8 cellular contexts compared by ENCODE assay signal in the genomic region with DNA sequence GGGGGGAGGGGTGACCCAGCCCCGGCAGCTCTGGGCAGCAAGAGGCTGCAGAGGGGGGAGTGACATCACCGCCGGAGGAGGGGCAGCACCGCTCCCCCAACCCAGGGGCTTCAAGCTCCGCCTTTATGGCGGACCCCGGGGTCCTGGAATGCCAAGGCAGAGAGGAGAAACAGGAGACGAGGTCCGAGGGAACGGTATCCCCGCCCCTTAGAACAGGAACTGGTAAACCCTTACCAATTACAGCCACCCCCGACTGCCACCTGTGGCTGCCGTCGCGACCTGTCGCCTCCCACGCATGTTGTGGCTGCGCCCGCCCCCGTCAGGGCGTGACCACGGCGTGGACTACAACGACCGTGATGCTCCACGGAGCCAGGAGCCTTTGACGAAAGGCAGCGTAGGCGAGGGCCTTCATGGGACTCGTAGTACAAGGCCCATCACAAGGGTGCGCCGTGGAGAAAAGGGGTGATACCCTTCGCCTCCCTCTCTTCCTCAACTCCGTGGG. TPM values are rescaled to one million over a fixed set of nuclear protein-coding genes. Genes with fewer than 3 reads are reported as not detected.
DNase-seq lines count a peak whose midpoint lies in the region; ATAC-seq, FAIRE-seq and TF ChIP-seq lines count a peak whose summit lies in the region.

No MANE protein-coding gene starts in this region.

- 66% methylated on average over 13 of the region's 34 CpGs for WGBS in HepG2 (ENCODE audit: low lambda C conversion rate)

- CTCF ChIA-PET in HepG2 (lab: Yijun Ruan, JAX; ENCODE audit: low intra/inter-chr PET ratio, low total read pairs) = no interaction called here

- no peaks in the 10 kb centered on the region for H4K20me1 ChIP-seq in HepG2 (ENCODE audit: insufficient read depth, low read length)

- H3K27me3 Mint-ChIP-seq in activated CD4-positive, alpha-beta T cell treated with anti-CD3 and anti-CD28 coated beads, Interleukin-2, amount 10 ng/mL, durations not matched to agents 24 days and 14 days = no peaks in the 10 kb centered on the region

- H3K4me3 Mint-ChIP-seq in activated CD4-positive, alpha-beta T cell treated with anti-CD3 and anti-CD28 coated beads, Interleukin-2, amount 10 ng/mL, durations not matched to agents 24 days and 14 days = peak overlapping the region; percentile 83

- peak overlapping the region; percentile 97 for H3K27ac Mint-ChIP-seq in activated CD4-positive, alpha-beta T cell treated with anti-CD3 and anti-CD28 coated beads, Interleukin-2, amount 10 ng/mL, durations not matched to agents 24 days and 14 days

- H3K36me3 Mint-ChIP-seq in activated CD4-positive, alpha-beta T cell treated with anti-CD3 and anti-CD28 coated beads, Interleukin-2, amount 10 ng/mL, durations not matched to agents 24 days and 14 days (ENCODE audit: low read depth) = peaks cover 18% of the 10 kb centered on the region

- TF ChIP-seq EP300 in HepG2 (IDR thresholded peaks at IDR 0.05; ENCODE audit: low read depth in 2 of 2, low read length in 2 of 2) (no peak), HepG2 (CRISPR knock-in tag; IDR thresholded peaks at IDR 0.05; ENCODE audit: borderline replicate concordance) (no peak)

- DNase-seq in GM12864 (ENCODE audit: low read depth) = peak; percentile 97
- peak; percentile 91 for DNase-seq in NCI-H2171 treated with DMSO at 0.1 percent for 48 hours (lab: John Stamatoyannopoulos, UW)
- DNase-seq in activated CD4-positive, alpha-beta T cell treated with anti-CD3 and anti-CD28 coated beads, Interleukin-2, amount 10 ng/mL, durations not matched to agents 24 days and 14 days = peak; percentile 98
- DNase-seq in coronary artery (ENCODE audit: low spot score) = no peak
- peak; percentile 72 for DNase-seq in HepG2 (ENCODE audit: low spot score)
- peak; percentile 97 for DNase-seq in stimulated activated CD4-positive, alpha-beta T cell treated with anti-CD3 and anti-CD28 coated beads, Interleukin-2, amount 100 ng/mL, for 4 hours (ENCODE audit: low read depth)
- no peak for DNase-seq in mesenteric fat pad (ENCODE audit: low spot score)

- H3K9me3 Mint-ChIP-seq in activated CD4-positive, alpha-beta T cell treated with anti-CD3 and anti-CD28 coated beads, Interleukin-2, amount 10 ng/mL, durations not matched to agents 24 days and 14 days = peaks cover 11% of the 10 kb centered on the region

- peak overlapping the region; percentile 71 for H3K4me2 ChIP-seq in HepG2 (ENCODE audit: low read depth, low read length)

- TF ChIP-seq POLR2A in HepG2 (IDR thresholded peaks at IDR 0.05; ENCODE audit: insufficient read depth in 1 of 2, low read depth in 2 of 2, low read length in 2 of 2) = no peak

- H3K27me3 ChIP-seq in HepG2 (ENCODE audit: control insufficient read depth in 1 of 2, insufficient read depth in 2 of 2, low read length in 2 of 2) = no peaks in the 10 kb centered on the region

- BruUV-seq in HepG2 (replicated peaks; lab: Mats Ljungman, UMichigan) = no TSS peak

- peak overlapping the region; percentile 69 for H3K9ac ChIP-seq in HepG2 (ENCODE audit: insufficient read depth, low read depth, low read length)

- intact Hi-C loops in activated CD4-positive, alpha-beta T cell treated with anti-CD3 and anti-CD28 coated beads, Interleukin-2, amount 10 ng/mL, durations not matched to agents 24 days and 14 days (cut with micrococcal nuclease) = loop anchor here (1.0 kb wide), 2 partner anchors 14 to 178 kb away; partner anchors contain the start of gene JOSD2
- intact Hi-C loops in HepG2 (cut with micrococcal nuclease; ENCODE audit: unreplicated experiment) = loop anchor here (1.0 kb wide), 1 partner anchor 16 kb away; no protein-coding TSS in a partner anchor

- POLR2A ChIA-PET in HepG2 (lab: Yijun Ruan, JAX) = interaction anchor here (0.8 to 1.4 kb wide), 7 partner anchors 8 to 128 kb away, joined by 3 to 7 read pairs (median 5); partner anchors contain the start of gene POLD1

- no peak for TF ChIP-seq CTCF in GM12864 (IDR thresholded peaks at IDR 0.05; ENCODE audit: low read depth, low read length, missing control alignments)
- TF ChIP-seq CTCF in coronary artery (IDR thresholded peaks at IDR 0.05) = no peak
- no peak for TF ChIP-seq CTCF in HepG2 (CRISPR knock-in tag; IDR thresholded peaks at IDR 0.05)

- in situ Hi-C loops in HepG2 (cut with HindIII; ENCODE audit: extremely low pct_ligation_motif_present, low pct_unique_long_range_greater_than_20kb) = no loop called here

- peak overlapping the region; percentile 68 for H3K4me3 ChIP-seq in GM12864 (ENCODE audit: low read depth, low read length)
- peak overlapping the region; percentile 74 for H3K4me3 ChIP-seq in coronary artery
- H3K4me3 ChIP-seq in HepG2 (replicated peaks in 1 of 3; ENCODE audit: insufficient read depth in 1 of 3, low read depth in 2 of 3, low read length in 3 of 3) = peak overlapping the region; percentile 46 to 68 (median 52); a peak in 5 of 6 replicates

- H3K36me3 ChIP-seq in HepG2 (replicated peaks in 1 of 2; ENCODE audit: control insufficient read depth in 1 of 2, insufficient read depth in 2 of 2, low read length in 2 of 2) = no peaks in the 10 kb centered on the region

- H3K9me3 ChIP-seq in HepG2 (ENCODE audit: low read length) = no peaks in the 10 kb centered on the region

- FAIRE-seq in HepG2 (lab: Jason Lieb, UNC) = no peak

- H3K4me1 ChIP-seq in HepG2 (ENCODE audit: insufficient read depth, low read length) = peaks cover 45% of the 10 kb centered on the region

- no peaks in the 10 kb centered on the region for H3K79me2 ChIP-seq in HepG2 (ENCODE audit: insufficient read depth, low read length)

- TF ChIP-seq RAD21 in HepG2 (CRISPR knock-in tag; IDR thresholded peaks at IDR 0.05) = no peak

- ATAC-seq in HG02678 (IDR thresholded peaks at IDR 0.05; ENCODE audit: unreplicated experiment) (peak; percentile 43), HepG2 (peak; percentile 24)

- H3K4me1 Mint-ChIP-seq in activated CD4-positive, alpha-beta T cell treated with anti-CD3 and anti-CD28 coated beads, Interleukin-2, amount 10 ng/mL, durations not matched to agents 24 days and 14 days = peaks cover 56% of the 10 kb centered on the region

- H2AFZ ChIP-seq in HepG2 (ENCODE audit: low read length) = no peak overlapping the region

- peak overlapping the region in 1 of 2 donors; percentile 70 for H3K27ac ChIP-seq in coronary artery
- H3K27ac ChIP-seq in HepG2 (ENCODE audit: extremely low read length, insufficient read depth, low read length) = peak overlapping the region; percentile 65

RNA-seq across cellular contexts. Expression of gene KCNC3, which starts 4.1 kb away (rescaled TPM):
- 20.3 TPM in 2 replicates for total RNA-seq in activated CD4-positive, alpha-beta T cell treated with anti-CD3 and anti-CD28 coated beads, Interleukin-2, amount 10 ng/mL, durations not matched to agents 24 days and 14 days
- 0.24 and 0.29 TPM in 2 replicates for total RNA-seq in HepG2 (2016; rRNA removed; fragmentation: Illumina TruSeq; extraction: Trizol)
- 0.09 and 0.20 TPM in 2 replicates for total RNA-seq in HepG2 (2016; cell fraction: cytosol; rRNA removed; fragmentation: Illumina TruSeq; extraction: Trizol; ENCODE audit: low read depth)
- 0.10 and 0.35 TPM in 2 replicates for total RNA-seq in HepG2 (2016; cell fraction: insoluble cytoplasmic fraction; rRNA removed; fragmentation: Illumina TruSeq; extraction: Trizol)
- 0.34 TPM in 2 replicates for total RNA-seq in HepG2 (2016; cell fraction: membrane; rRNA removed; fragmentation: Illumina TruSeq; extraction: Trizol)
- total RNA-seq in HepG2 (2016; cell fraction: nucleus; rRNA removed; fragmentation: Illumina TruSeq; extraction: Trizol) = 0.66 and 0.81 TPM in 2 replicates
- polyA plus RNA-seq in HepG2 (2011; rRNA removed) = 1.6 and 1.7 TPM in 2 replicates
- polyA plus RNA-seq in HepG2 (2011; cell fraction: cytosol; rRNA removed) = 0.29 and 0.46 TPM in 2 replicates
- 13.3 and 15.9 TPM in 2 replicates for polyA plus RNA-seq in HepG2 (2011; cell fraction: nucleus; rRNA removed)
- 2.6 and 3.4 TPM in 2 replicates for polyA plus RNA-seq in HepG2 (2012)
- 0.17 and 0.27 TPM in 2 replicates for polyA plus RNA-seq in HepG2 (2016; cell fraction: cytosol; fragmentation: Illumina TruSeq; extraction: Trizol; ENCODE audit: low read depth)
- 1.1 and 1.3 TPM in 2 replicates for polyA plus RNA-seq in HepG2 (2016; cell fraction: insoluble cytoplasmic fraction; fragmentation: Illumina TruSeq; extraction: Trizol; ENCODE audit: low read depth)
- 0.78 and 1.2 TPM in 2 replicates for polyA plus RNA-seq in HepG2 (2016; cell fraction: membrane; fragmentation: Illumina TruSeq; extraction: Trizol; ENCODE audit: low read depth)
- polyA plus RNA-seq in HepG2 (2016; cell fraction: nucleus; fragmentation: Illumina TruSeq; extraction: Trizol; ENCODE audit: insufficient read depth, low read depth) = 9.8 and 11.7 TPM in 2 replicates
- 4.0 TPM in 1 of 2 replicates, not detected in the other for polyA minus RNA-seq in HepG2 (2011; rRNA and poly(A)+ RNA removed; ENCODE audit: low replicate concordance)
- 0.62 and 0.79 TPM in 2 replicates for polyA minus RNA-seq in HepG2 (2011; cell fraction: cytosol; rRNA and poly(A)+ RNA removed)
- 4.2 and 4.6 TPM in 2 replicates for polyA minus RNA-seq in HepG2 (2011; cell fraction: nucleus; rRNA and poly(A)+ RNA removed)
- 1.6 TPM for total RNA-seq in mesenteric fat pad

RNA-seq across cellular contexts. Expression of gene NAPSA, which starts 32.2 kb away (rescaled TPM):
- total RNA-seq in activated CD4-positive, alpha-beta T cell treated with anti-CD3 and anti-CD28 coated beads, Interleukin-2, amount 10 ng/mL, durations not matched to agents 24 days and 14 days = 13.6 and 18.0 TPM in 2 replicates
- total RNA-seq in HepG2 (2016; rRNA removed; fragmentation: Illumina TruSeq; extraction: Trizol) = not detected in 2 replicates
- total RNA-seq in HepG2 (2016; cell fraction: cytosol; rRNA removed; fragmentation: Illumina TruSeq; extraction: Trizol; ENCODE audit: low read depth) = not detected in 2 replicates
- not detected in 2 replicates for total RNA-seq in HepG2 (2016; cell fraction: insoluble cytoplasmic fraction; rRNA removed; fragmentation: Illumina TruSeq; extraction: Trizol)
- total RNA-seq in HepG2 (2016; cell fraction: membrane; rRNA removed; fragmentation: Illumina TruSeq; extraction: Trizol) = not detected in 2 replicates
- not detected in 2 replicates for total RNA-seq in HepG2 (2016; cell fraction: nucleus; rRNA removed; fragmentation: Illumina TruSeq; extraction: Trizol)
- polyA plus RNA-seq in HepG2 (2011; rRNA removed) = not detected in 2 replicates
- not detected in 2 replicates for polyA plus RNA-seq in HepG2 (2011; cell fraction: cytosol; rRNA removed)
- polyA plus RNA-seq in HepG2 (2011; cell fraction: nucleus; rRNA removed) = 0.10 and 0.14 TPM in 2 replicates
- 0.05 and 0.16 TPM in 2 replicates for polyA plus RNA-seq in HepG2 (2012)
- not detected in 2 replicates for polyA plus RNA-seq in HepG2 (2016; cell fraction: cytosol; fragmentation: Illumina TruSeq; extraction: Trizol; ENCODE audit: low read depth)
- polyA plus RNA-seq in HepG2 (2016; cell fraction: insoluble cytoplasmic fraction; fragmentation: Illumina TruSeq; extraction: Trizol; ENCODE audit: low read depth) = not detected in 2 replicates
- polyA plus RNA-seq in HepG2 (2016; cell fraction: membrane; fragmentation: Illumina TruSeq; extraction: Trizol; ENCODE audit: low read depth) = not detected in 2 replicates
- not detected in 2 replicates for polyA plus RNA-seq in HepG2 (2016; cell fraction: nucleus; fragmentation: Illumina TruSeq; extraction: Trizol; ENCODE audit: insufficient read depth, low read depth)
- polyA minus RNA-seq in HepG2 (2011; rRNA and poly(A)+ RNA removed; ENCODE audit: low replicate concordance) = not detected in 2 replicates
- not detected in 2 replicates for polyA minus RNA-seq in HepG2 (2011; cell fraction: cytosol; rRNA and poly(A)+ RNA removed)
- polyA minus RNA-seq in HepG2 (2011; cell fraction: nucleus; rRNA and poly(A)+ RNA removed) = not detected in 2 replicates
- total RNA-seq in mesenteric fat pad = 0.22 TPM

RNA-seq across cellular contexts. Expression of gene NR1H2, which starts 43.0 kb away (rescaled TPM):
- total RNA-seq in activated CD4-positive, alpha-beta T cell treated with anti-CD3 and anti-CD28 coated beads, Interleukin-2, amount 10 ng/mL, durations not matched to agents 24 days and 14 days = 81.4 and 84.7 TPM in 2 replicates
- total RNA-seq in HepG2 (2016; rRNA removed; fragmentation: Illumina TruSeq; extraction: Trizol) (11.7 and 13.5 TPM in 2 replicates), mesenteric fat pad (68.7 TPM)
- total RNA-seq in HepG2 (2016; cell fraction: cytosol; rRNA removed; fragmentation: Illumina TruSeq; extraction: Trizol; ENCODE audit: low read depth) = 1.7 and 2.8 TPM in 2 replicates
- total RNA-seq in HepG2 (2016; cell fraction: insoluble cytoplasmic fraction; rRNA removed; fragmentation: Illumina TruSeq; extraction: Trizol) = 11.7 and 13.1 TPM in 2 replicates
- total RNA-seq in HepG2 (2016; cell fraction: membrane; rRNA removed; fragmentation: Illumina TruSeq; extraction: Trizol) = 5.8 and 8.2 TPM in 2 replicates
- total RNA-seq in HepG2 (2016; cell fraction: nucleus; rRNA removed; fragmentation: Illumina TruSeq; extraction: Trizol) = 7.5 and 8.1 TPM in 2 replicates
- 10.3 and 15.9 TPM in 2 replicates for polyA plus RNA-seq in HepG2 (2011; rRNA removed)
- polyA plus RNA-seq in HepG2 (2011; cell fraction: cytosol; rRNA removed) = 10.6 and 16.6 TPM in 2 replicates
- polyA plus RNA-seq in HepG2 (2011; cell fraction: nucleus; rRNA removed) = 35.4 and 44.9 TPM in 2 replicates
- 8.7 and 11.8 TPM in 2 replicates for polyA plus RNA-seq in HepG2 (2012)
- polyA plus RNA-seq in HepG2 (2016; cell fraction: cytosol; fragmentation: Illumina TruSeq; extraction: Trizol; ENCODE audit: low read depth) = 1.6 and 2.2 TPM in 2 replicates
- 12.2 and 13.2 TPM in 2 replicates for polyA plus RNA-seq in HepG2 (2016; cell fraction: insoluble cytoplasmic fraction; fragmentation: Illumina TruSeq; extraction: Trizol; ENCODE audit: low read depth)
- 4.7 and 5.2 TPM in 2 replicates for polyA plus RNA-seq in HepG2 (2016; cell fraction: membrane; fragmentation: Illumina TruSeq; extraction: Trizol; ENCODE audit: low read depth)
- polyA plus RNA-seq in HepG2 (2016; cell fraction: nucleus; fragmentation: Illumina TruSeq; extraction: Trizol; ENCODE audit: insufficient read depth, low read depth) = 17.3 and 19.8 TPM in 2 replicates
- polyA minus RNA-seq in HepG2 (2011; rRNA and poly(A)+ RNA removed; ENCODE audit: low replicate concordance) = 20.5 and 64.7 TPM in 2 replicates
- polyA minus RNA-seq in HepG2 (2011; cell fraction: cytosol; rRNA and poly(A)+ RNA removed) = 7.3 and 8.6 TPM in 2 replicates
- polyA minus RNA-seq in HepG2 (2011; cell fraction: nucleus; rRNA and poly(A)+ RNA removed) = 14.4 and 16.1 TPM in 2 replicates

RNA-seq across cellular contexts. Expression of gene POLD1, which starts 50.9 kb away (rescaled TPM):
- 188 and 204 TPM in 2 replicates for total RNA-seq in activated CD4-positive, alpha-beta T cell treated with anti-CD3 and anti-CD28 coated beads, Interleukin-2, amount 10 ng/mL, durations not matched to agents 24 days and 14 days
- total RNA-seq in HepG2 (2016; rRNA removed; fragmentation: Illumina TruSeq; extraction: Trizol) (39.5 and 54.0 TPM in 2 replicates), mesenteric fat pad (13.9 TPM)
- 15.4 and 20.6 TPM in 2 replicates for total RNA-seq in HepG2 (2016; cell fraction: cytosol; rRNA removed; fragmentation: Illumina TruSeq; extraction: Trizol; ENCODE audit: low read depth)
- 36.3 and 68.3 TPM in 2 replicates for total RNA-seq in HepG2 (2016; cell fraction: insoluble cytoplasmic fraction; rRNA removed; fragmentation: Illumina TruSeq; extraction: Trizol)
- 13.4 and 21.6 TPM in 2 replicates for total RNA-seq in HepG2 (2016; cell fraction: membrane; rRNA removed; fragmentation: Illumina TruSeq; extraction: Trizol)
- total RNA-seq in HepG2 (2016; cell fraction: nucleus; rRNA removed; fragmentation: Illumina TruSeq; extraction: Trizol) = 45.6 and 51.7 TPM in 2 replicates
- 17.4 and 18.6 TPM in 2 replicates for polyA plus RNA-seq in HepG2 (2011; rRNA removed)
- polyA plus RNA-seq in HepG2 (2011; cell fraction: cytosol; rRNA removed) = 8.8 and 21.4 TPM in 2 replicates
- 130 and 225 TPM in 2 replicates for polyA plus RNA-seq in HepG2 (2011; cell fraction: nucleus; rRNA removed)
- 15.4 and 19.9 TPM in 2 replicates for polyA plus RNA-seq in HepG2 (2012)
- 6.4 and 7.1 TPM in 2 replicates for polyA plus RNA-seq in HepG2 (2016; cell fraction: cytosol; fragmentation: Illumina TruSeq; extraction: Trizol; ENCODE audit: low read depth)
- polyA plus RNA-seq in HepG2 (2016; cell fraction: insoluble cytoplasmic fraction; fragmentation: Illumina TruSeq; extraction: Trizol; ENCODE audit: low read depth) = 26.1 and 31.2 TPM in 2 replicates
- polyA plus RNA-seq in HepG2 (2016; cell fraction: membrane; fragmentation: Illumina TruSeq; extraction: Trizol; ENCODE audit: low read depth) = 9.7 and 12.0 TPM in 2 replicates
- 109 and 111 TPM in 2 replicates for polyA plus RNA-seq in HepG2 (2016; cell fraction: nucleus; fragmentation: Illumina TruSeq; extraction: Trizol; ENCODE audit: insufficient read depth, low read depth)
- 74.3 and 134 TPM in 2 replicates for polyA minus RNA-seq in HepG2 (2011; rRNA and poly(A)+ RNA removed; ENCODE audit: low replicate concordance)
- polyA minus RNA-seq in HepG2 (2011; cell fraction: cytosol; rRNA and poly(A)+ RNA removed) = 24.6 and 41.4 TPM in 2 replicates
- 12.1 and 19.6 TPM in 2 replicates for polyA minus RNA-seq in HepG2 (2011; cell fraction: nucleus; rRNA and poly(A)+ RNA removed)

Comparison
In these comparisons a context has a peak if more than half of its experiments do, and no peak if none do; other contexts are left out.
1. DNase-seq: peak in GM12864 (single experiment), NCI-H2171 treated with DMSO at 0.1 percent for 48 hours (single experiment), activated CD4-positive, alpha-beta T cell treated with anti-CD3 and anti-CD28 coated beads, Interleukin-2, amount 10 ng/mL, durations not matched to agents 24 days and 14 days (single experiment), HepG2 (single experiment) and stimulated activated CD4-positive, alpha-beta T cell treated with anti-CD3 and anti-CD28 coated beads, Interleukin-2, amount 100 ng/mL, for 4 hours (single experiment); none in coronary artery (single experiment) and mesenteric fat pad (single experiment).
2. RNA of gene NAPSA, which starts 32.2 kb away (total RNA-seq): 13.6 to 18.0 TPM in activated CD4-positive, alpha-beta T cell treated with anti-CD3 and anti-CD28 coated beads, Interleukin-2, amount 10 ng/mL, durations not matched to agents 24 days and 14 days; 0.22 TPM in mesenteric fat pad (single experiment) and not detected in HepG2; every median in the first group is over 10 times any median in the second.
3. Peak in every context shown above with its lines, with median percentiles within 50 percentile points of each other: H3K4me3 ChIP-seq.